In the genomic region with DNA sequence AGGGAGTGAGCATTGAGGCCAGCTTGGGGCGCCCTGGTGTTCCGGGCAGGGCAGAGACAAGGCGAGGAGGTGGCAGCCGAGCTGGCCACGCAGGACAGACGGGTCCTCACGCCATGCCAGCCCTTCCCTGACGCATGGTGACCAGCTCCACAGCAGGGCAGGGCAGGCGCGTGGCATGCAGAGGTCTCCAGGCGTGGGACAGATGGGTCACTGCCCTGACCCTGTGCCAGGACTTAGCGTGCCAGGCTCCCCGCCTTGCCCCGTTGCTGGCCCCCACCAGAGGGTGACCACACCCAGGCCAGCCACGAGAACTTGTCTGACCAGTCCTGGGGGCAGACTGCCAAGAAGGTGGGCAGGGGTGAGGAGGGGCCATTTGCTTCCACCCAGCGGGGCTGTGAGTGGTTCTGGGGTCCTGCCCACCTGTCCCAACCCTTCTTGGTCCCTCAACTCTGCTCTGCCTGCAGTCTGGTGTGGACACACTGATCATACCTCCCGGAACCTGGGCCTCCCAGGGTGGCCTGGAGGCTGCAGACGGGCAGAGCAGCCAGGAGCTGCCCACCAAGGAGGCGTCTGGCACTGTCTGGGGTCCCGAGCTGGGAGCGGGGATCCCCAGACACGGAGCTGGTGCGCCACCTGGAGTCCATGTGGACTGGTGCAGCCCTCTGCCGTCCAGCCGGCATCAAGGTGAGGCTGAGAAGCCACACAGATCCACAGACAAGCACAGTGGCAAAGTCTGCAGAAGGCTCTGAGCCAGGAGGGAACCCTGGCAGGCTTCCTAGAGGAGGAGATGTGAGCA, we compare ENCODE assay signal across 8 cellular contexts. TPM values are rescaled to one million over a fixed set of nuclear protein-coding genes. Genes with fewer than 3 reads are reported as not detected.
A peak's percentile ranks its signal among the peaks of the same experiment; 100 is the strongest.
DNase-seq lines count a peak whose midpoint lies in the region; ATAC-seq and TF ChIP-seq lines count a peak whose summit lies in the region.

A gene (plus strand): TSS at position 446 of the 796 bp plus-strand sequence. CDS start 834 bp downstream, outside the sequence.

- H3K79me2 ChIP-seq in hepatocyte (no peaks in the 10 kb centered on the region), smooth muscle cell (ENCODE audit: low read depth) (no peaks in the 10 kb centered on the region)

- TF ChIP-seq CTCF in hepatocyte (IDR thresholded peaks at IDR 0.05; ENCODE audit: poor library complexity) (peak; percentile 84), smooth muscle cell (IDR thresholded peaks at IDR 0.05; ENCODE audit: borderline replicate concordance, insufficient read depth, poor library complexity, severe bottlenecking) (peak; percentile 79)

- H3K9me3 ChIP-seq in hepatocyte (ENCODE audit: low read depth) (no peaks in the 10 kb centered on the region), smooth muscle cell (replicated peaks; ENCODE audit: low read depth) (no peaks in the 10 kb centered on the region)

- H3K4me1 ChIP-seq in hepatocyte (ENCODE audit: insufficient read depth) (peaks cover 56% of the 10 kb centered on the region), smooth muscle cell (ENCODE audit: low read depth) (peaks cover 8% of the 10 kb centered on the region)

- H3K27ac ChIP-seq in hepatocyte: peak within 1 kb of the TSS; percentile 46
- H3K27ac ChIP-seq in smooth muscle cell (ENCODE audit: low read depth): peak within 1 kb of the TSS; percentile 52

- no peaks in the 10 kb centered on the region for H3F3A ChIP-seq in smooth muscle cell (ENCODE audit: low read depth)

- no peaks in the 10 kb centered on the region for H3K27me3 ChIP-seq in hepatocyte
- no peaks in the 10 kb centered on the region for H3K27me3 ChIP-seq in smooth muscle cell (ENCODE audit: low read depth)

- no peak for ATAC-seq in HG02938 (IDR thresholded peaks at IDR 0.05; ENCODE audit: unreplicated experiment)

- no peak within 1 kb of the TSS for H3K4me3 ChIP-seq in hepatocyte
- H3K4me3 ChIP-seq in smooth muscle cell: no peak within 1 kb of the TSS

- DNase-seq in GM04504 (ENCODE audit: low read depth) (peak; percentile 41), NCI-H1105 treated with DMSO at 0.1 percent for 48 hours (lab: John Stamatoyannopoulos, UW) (peak; percentile 54), T1000 (lab: John Stamatoyannopoulos, UW) (peak; percentile 38), anterior cingulate cortex (lab: John Stamatoyannopoulos, UW) (peak in 50 of 58 donors; percentile 11 to 70 (median 42)), hepatocyte (ENCODE audit: low spot score) (peak; percentile 90), smooth muscle cell (lab: John Stamatoyannopoulos, UW; ENCODE audit: unreplicated experiment) (peak; percentile 17), mesenteric fat pad (ENCODE audit: low spot score) (no peak)

- H3K4me2 ChIP-seq in hepatocyte (peak within 1 kb of the TSS; percentile 65), smooth muscle cell (no peak within 1 kb of the TSS)

- no peaks in the 10 kb centered on the region for H3K36me3 ChIP-seq in hepatocyte (replicated peaks; ENCODE audit: insufficient read depth, low read depth)
- no peaks in the 10 kb centered on the region for H3K36me3 ChIP-seq in smooth muscle cell (ENCODE audit: low read depth)

- 50% methylated on average over 25 of the region's 25 CpGs for WGBS in hepatocyte (ENCODE audit: low lambda C conversion rate, missing lambda C conversion rate)
- WGBS in smooth muscle cell (ENCODE audit: low lambda C conversion rate): 58% methylated on average over 24 of the region's 25 CpGs

- no peaks in the 10 kb centered on the region for H3K9me2 ChIP-seq in hepatocyte (replicated peaks; ENCODE audit: insufficient read depth)

- H4K20me1 ChIP-seq in hepatocyte (ENCODE audit: insufficient read depth, poor library complexity, severe bottlenecking) (no peaks in the 10 kb centered on the region), smooth muscle cell (ENCODE audit: low read depth) (no peaks in the 10 kb centered on the region)

- H2AFZ ChIP-seq in hepatocyte (no peak within 1 kb of the TSS), smooth muscle cell (ENCODE audit: low read depth) (no peak within 1 kb of the TSS)

- no peak within 1 kb of the TSS for H3K9ac ChIP-seq in smooth muscle cell (ENCODE audit: low read depth)

RNA-seq across cellular contexts. Expression of the gene that starts here (rescaled TPM):
- total RNA-seq in hepatocyte: 0.68 and 1.4 TPM in 2 replicates
- polyA plus RNA-seq in hepatocyte: 0.88 and 1.1 TPM in 2 replicates
- not detected in 2 replicates for total RNA-seq in smooth muscle cell
- not detected in 2 replicates for polyA plus RNA-seq in smooth muscle cell
- total RNA-seq in mesenteric fat pad: not detected

Comparison
In these comparisons a context has a peak if more than half of its experiments do, and no peak if none do; other contexts are left out.
1. Peak in DNase-seq and H3K27ac ChIP-seq in smooth muscle cell; RNA of the gene not detected or under 1 TPM.